Comparison of ENCODE assay signal across 8 cellular contexts in the genomic region with DNA sequence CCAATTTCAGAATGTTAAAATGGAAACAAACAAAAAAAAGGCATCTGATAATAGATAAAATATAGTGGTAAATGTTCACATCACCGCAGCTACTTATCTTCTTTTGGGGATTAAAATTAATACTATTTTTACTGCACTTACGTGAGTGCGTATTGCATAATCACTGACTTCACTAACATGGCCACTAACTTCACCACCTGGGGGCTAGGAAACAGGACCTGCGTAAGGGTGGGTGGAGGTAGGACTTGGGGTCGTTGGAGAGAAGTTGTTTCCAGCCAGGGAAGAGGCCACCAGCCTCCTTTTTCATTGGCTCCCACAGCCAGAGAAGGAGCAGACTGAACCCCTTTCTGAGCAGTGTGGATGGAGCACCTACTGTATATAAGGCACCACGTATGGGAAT.
"Had no signal": no experiment of that assay in that cellular context is flagged by ENCODE, and none has a peak within 500 bp of the region (broad histone marks: within the 10 kb centered on the region; RNA-seq: fewer than 3 reads in every experiment).

No MANE protein-coding gene starts in this region.

- H3K27ac Mint-ChIP-seq: H9, IgD-negative memory B cell had no signal

- H3K27me3 Mint-ChIP-seq: IgD-negative memory B cell had no signal

- H3K4me3 ChIP-seq: GM23248 had no signal

- FAIRE-seq: H54 had no signal

- H2AFZ ChIP-seq: GM23248 had no signal

- H3K36me3 Mint-ChIP-seq: IgD-negative memory B cell had no signal

- H3K4me3 Mint-ChIP-seq: H9, IgD-negative memory B cell had no signal

- H3K27ac ChIP-seq: GM23248, HL-60 had no signal

- H3K4me1 Mint-ChIP-seq: H9, IgD-negative memory B cell had no signal

- DNase-seq: GM23248, GOT3, H9, HCEC 1CT, KG1 had no signal

- H3K9ac ChIP-seq: GM23248 had no signal
